ENCODE assay signal across 8 cellular contexts in genomic region chr1:211381481-211382181, GRCh38. TPM values are rescaled to one million over a fixed set of nuclear protein-coding genes. Genes with fewer than 3 reads are reported as not detected.
DNase-seq lines count a peak whose midpoint lies in the region; ATAC-seq, FAIRE-seq and TF ChIP-seq lines count a peak whose summit lies in the region.

No MANE protein-coding gene starts in this region.

- peak overlapping the region in 9 of 10 donors; percentile 50 to 82 (median 71) for H3K4me3 ChIP-seq in heart right ventricle
- H3K4me3 ChIP-seq in WERI-Rb-1 (ENCODE audit: low read depth, low read length) = peak overlapping the region; percentile 67
- peak overlapping the region; percentile 82 to 88 for H3K4me3 ChIP-seq in kidney (ENCODE audit: low read length in 2 of 2)
- H3K4me3 ChIP-seq in tibial nerve = peak overlapping the region in 3 of 4 donors; percentile 51 to 83 (median 68)

- TF ChIP-seq CTCF in heart right ventricle (IDR thresholded peaks at IDR 0.05) (no peak), WERI-Rb-1 (IDR thresholded peaks at IDR 0.05; ENCODE audit: low read depth, low read length) (no peak), kidney (IDR thresholded peaks at IDR 0.05; ENCODE audit: borderline replicate concordance, extremely low read depth, insufficient read depth) (no peak), tibial nerve (IDR thresholded peaks at IDR 0.05) (no peak)

- no peaks in the 10 kb centered on the region for H3K27me3 ChIP-seq in heart right ventricle
- no peaks in the 10 kb centered on the region for H3K27me3 ChIP-seq in WERI-Rb-1 (ENCODE audit: insufficient read depth, low read depth, severe bottlenecking)
- no peaks in the 10 kb centered on the region for H3K27me3 ChIP-seq in tibial nerve

- FAIRE-seq in kidney (lab: Jason Lieb, UNC) = no peak

- H3K9me3 ChIP-seq in heart right ventricle (no peaks in the 10 kb centered on the region), WERI-Rb-1 (ENCODE audit: severe bottlenecking) (no peaks in the 10 kb centered on the region), kidney (ENCODE audit: control insufficient read depth in 1 of 2, low read length in 2 of 2) (no peaks in the 10 kb centered on the region), tibial nerve (no peaks in the 10 kb centered on the region)

- DNase-seq in heart right ventricle (no peak), left ventricle myocardium superior (no peak), WERI-Rb-1 (no peak), kidney (no peak), tibial nerve (ENCODE audit: low spot score in 2 of 2) (no peak), amniotic stem cell (lab: John Stamatoyannopoulos, UW) (no peak), NCI-H2029 treated with DMSO at 0.1 percent for 48 hours (lab: John Stamatoyannopoulos, UW) (no peak), iPS-NIHi7 (ENCODE audit: extremely low spot score) (no peak)

- TF ChIP-seq POLR2A in tibial nerve (IDR thresholded peaks at IDR 0.05) = no peak

- WGBS in heart right ventricle, 2 donors = 80 to 82% methylated on average over 5 of the region's 5 CpGs
- 70 to 79% methylated on average over 5 of the region's 5 CpGs for WGBS in tibial nerve, 2 donors

- ATAC-seq in heart right ventricle (no peak), left ventricle myocardium superior (no peak)

- H3K4me1 ChIP-seq in heart right ventricle = peaks cover 2 to 31% (median 13%) of the 10 kb centered on the region in 9 donors
- H3K4me1 ChIP-seq in kidney (ENCODE audit: control insufficient read depth in 1 of 2, insufficient read depth in 1 of 2, low read depth in 1 of 2, low read length in 2 of 2) = peaks cover 0 to 4% of the 10 kb centered on the region in 2 donors
- peaks cover 0 to 20% (median 10%) of the 10 kb centered on the region in 4 donors for H3K4me1 ChIP-seq in tibial nerve

- H3K36me3 ChIP-seq in heart right ventricle = no peaks in the 10 kb centered on the region
- H3K36me3 ChIP-seq in WERI-Rb-1 = peaks cover 2% of the 10 kb centered on the region; the same call in 1 of the 2 replicates
- H3K36me3 ChIP-seq in kidney (ENCODE audit: control insufficient read depth in 1 of 2, insufficient read depth in 2 of 2, low read length in 2 of 2) = no peaks in the 10 kb centered on the region
- peaks cover 0 to 1% (median 0%) of the 10 kb centered on the region in 3 donors for H3K36me3 ChIP-seq in tibial nerve

- H3K9ac ChIP-seq in kidney (ENCODE audit: low read length in 2 of 2) = peak overlapping the region in 1 of 2 donors; percentile 74

- intact Hi-C loops in heart right ventricle (cut with DNase I) (loop anchor here in 3 of 10 donors (2.0 to 5.0 kb wide), 2 partner anchors 54 to 57 kb away; partner anchors contain the start of gene TRAF5 (in 2 of the 3)), left ventricle myocardium superior (cut with micrococcal nuclease) (no loop called here), kidney (cut with DNase I) (no loop called here)

- no peak for TF ChIP-seq EP300 in tibial nerve (IDR thresholded peaks at IDR 0.05)

- H3K27ac ChIP-seq in heart right ventricle = peak overlapping the region in 5 of 10 donors; percentile 92 to 97 (median 95)
- H3K27ac ChIP-seq in WERI-Rb-1 = peak overlapping the region; percentile 94
- no peak overlapping the region for H3K27ac ChIP-seq in kidney (ENCODE audit: low read depth in 2 of 2, low read length in 2 of 2)
- peak overlapping the region in 1 of 4 donors; percentile 94 for H3K27ac ChIP-seq in tibial nerve

RNA-seq across cellular contexts. Expression of gene TRAF5, which starts 55.0 kb away (rescaled TPM):
- total RNA-seq in heart right ventricle (1 to 10 TPM; 1.3 to 4.6 (median 1.8) TPM), left ventricle myocardium superior (2.4 TPM), kidney (22.1 TPM), tibial nerve (10 to 100 TPM; 12.0 to 18.6 (median 15.6) TPM)
- polyA plus RNA-seq in heart right ventricle (1 to 10 TPM; 1.9 to 5.5 TPM), kidney (ENCODE audit: insufficient read depth, low read depth, low replicate concordance) (4.8 TPM)
